In the genomic region with DNA sequence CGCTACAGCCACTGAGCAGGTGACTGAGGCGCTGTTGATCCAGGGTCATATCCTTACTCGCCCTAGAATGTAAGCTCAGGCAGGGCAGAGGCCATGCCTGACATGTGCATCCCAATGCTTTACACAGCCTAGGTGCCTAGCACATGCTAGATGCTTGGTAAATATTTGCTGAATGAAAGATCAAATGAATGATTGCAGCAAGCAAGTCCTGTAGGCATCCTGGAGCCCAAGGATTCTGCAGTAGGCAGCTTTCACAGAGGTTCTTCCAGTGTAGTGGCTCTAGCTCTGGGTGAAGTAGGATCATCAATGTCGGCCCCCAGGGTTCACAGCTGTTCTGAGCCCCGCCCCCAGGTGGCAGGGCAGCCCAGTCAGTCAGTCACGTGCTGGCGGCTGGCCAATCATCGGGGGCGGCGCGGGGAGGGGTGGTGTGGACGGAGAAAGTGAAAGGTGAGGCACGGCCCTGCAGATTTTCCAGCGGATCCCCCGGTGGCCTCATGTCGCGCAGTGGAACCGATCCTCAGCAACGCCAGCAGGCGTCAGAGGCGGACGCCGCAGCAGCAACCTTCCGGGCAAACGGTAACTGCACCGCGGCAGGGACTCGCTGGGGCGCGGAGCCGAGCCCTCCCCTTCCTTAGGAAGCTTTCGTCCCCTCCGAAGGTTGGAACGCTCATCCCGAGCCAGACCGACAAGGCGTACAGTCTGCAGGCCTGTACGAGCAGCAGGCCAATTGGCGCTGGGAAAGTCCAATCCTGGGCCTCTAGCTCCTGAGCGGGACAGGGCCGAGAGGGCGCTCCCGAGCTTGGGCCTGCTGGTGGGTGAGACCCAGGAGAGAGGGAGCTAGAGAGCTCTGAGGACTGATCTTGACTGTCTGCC, we compare ENCODE assay signal across 8 cellular contexts. TPM values are rescaled to one million over a fixed set of nuclear protein-coding genes. Genes with fewer than 3 reads are reported as not detected.
DNase-seq lines count a peak whose midpoint lies in the region; ATAC-seq lines count a peak whose summit lies in the region.

Gene GALT (plus strand): TSS at position 465 of the 873 bp plus-strand sequence. CDS start 30 bp downstream, at position 495.

- no peaks in the 10 kb centered on the region for H3K9me3 Mint-ChIP-seq in memory B cell

- H3K4me1 Mint-ChIP-seq in memory B cell, result peaks cover 14% of the 10 kb centered on the region

- H3K27me3 Mint-ChIP-seq in memory B cell, result no peaks in the 10 kb centered on the region

- peaks cover 5% of the 10 kb centered on the region for H3K36me3 Mint-ChIP-seq in memory B cell

- ATAC-seq in GM19467 (IDR thresholded peaks at IDR 0.05; ENCODE audit: unreplicated experiment) (peak; percentile 80), memory B cell (ENCODE audit: low read depth) (peak; percentile 95)

- CTCF ChIA-PET in activated CD8-positive, alpha-beta memory T cell treated with anti-CD3 and anti-CD28 coated beads for 36 hours (lab: Charles Lee), result interaction anchor here (0.6 to 4.3 kb wide), 10 partner anchors 10 to 342 kb away, joined by 3 to 46 read pairs (median 5); partner anchors contain the start of genes RPP25L and SIGMAR1

- peak within 1 kb of the TSS; percentile 75 for H3K27ac Mint-ChIP-seq in memory B cell

- POLR2A ChIA-PET in activated CD8-positive, alpha-beta memory T cell treated with anti-CD3 and anti-CD28 coated beads for 36 hours (lab: Charles Lee), result interaction anchor here (0.7 to 4.0 kb wide), 7 partner anchors 9 to 124 kb away, joined by 3 to 41 read pairs (median 4); partner anchors contain the start of gene SIGMAR1

- peak within 1 kb of the TSS; percentile 96 for H3K4me3 Mint-ChIP-seq in memory B cell

- peak; percentile 95 for DNase-seq in COLO668 (lab: John Stamatoyannopoulos, UW; ENCODE audit: unreplicated experiment)
- peak; percentile 69 for DNase-seq in HS-27A (ENCODE audit: low read depth)
- DNase-seq in NK-92 (lab: John Stamatoyannopoulos, UW; ENCODE audit: unreplicated experiment), result peak; percentile 91
- peak; percentile 97 for DNase-seq in effector CD8-positive, alpha-beta T cell (lab: John Stamatoyannopoulos, UW)
- peak; percentile 84 to 95 for DNase-seq in memory B cell (ENCODE audit: low spot score in 2 of 2)
- DNase-seq in stimulated activated CD8-positive, alpha-beta memory T cell treated with anti-CD3 and anti-CD28 coated beads, Interleukin-12 subunit alpha, Interleukin-12 subunit beta, amount 100 ng/mL, for 1 hour (ENCODE audit: low read depth), result peak; percentile 97

RNA-seq across cellular contexts. Expression of gene GALT, which starts in this region (rescaled TPM):
- 10 to 100 TPM; 42.6 to 42.9 TPM for total RNA-seq in activated CD8-positive, alpha-beta memory T cell treated with anti-CD3 and anti-CD28 coated beads for 36 hours

Comparison
In these comparisons a context has a peak if more than half of its experiments do, and no peak if none do; other contexts are left out.
1. Peak in every context shown above with its lines: DNase-seq and ATAC-seq.